In genomic region chr21:41764558-41765392, GRCh38 we compare ENCODE assay signal across 1 cellular context.
A peak's percentile ranks its signal among the peaks of the same experiment; 100 is the strongest.
TF ChIP-seq lines count a peak whose summit lies in the region.

No MANE protein-coding gene starts in this region.

TF ChIP-seq in HepG2, 621 proteins besides CTCF, POLR2A, EP300 and RAD21 (continued from another document and continues in another):
- TF ChIP-seq ZGPAT (CRISPR knock-in tag; IDR thresholded peaks at IDR 0.05) (0 out of 2 replicates have a peak, but pooled peaks have one; percentile 36), EZH2 (conservative IDR thresholded peaks at IDR 0.05; ENCODE audit: low read depth, low read length) (no peak), ZSCAN9 (CRISPR knock-in tag; IDR thresholded peaks at IDR 0.05; ENCODE audit: borderline replicate concordance) (no peak), BCL6 (CRISPR knock-in tag; IDR thresholded peaks at IDR 0.05) (peak; percentile 68), ZNF446 (CRISPR knock-in tag; IDR thresholded peaks at IDR 0.05) (no peak), TCF7L2 (IDR thresholded peaks at IDR 0.05; ENCODE audit: low read depth, low read length) (no peak), NFRKB (IDR thresholded peaks at IDR 0.05) (no peak), BORCS8-MEF2B (CRISPR knock-in tag; IDR thresholded peaks at IDR 0.05) (no peak), ZNF749 (CRISPR knock-in tag; IDR thresholded peaks at IDR 0.05; ENCODE audit: borderline replicate concordance) (no peak), TFE3 (CRISPR knock-in tag; IDR thresholded peaks at IDR 0.05) (peak; percentile 45; the same call in 1 of the 2 replicates), SALL2 (CRISPR knock-in tag; IDR thresholded peaks at IDR 0.05) (no peak), ZNF577 (CRISPR knock-in tag; IDR thresholded peaks at IDR 0.05; ENCODE audit: borderline replicate concordance, low read depth) (no peak), PBX3 (CRISPR knock-in tag; IDR thresholded peaks at IDR 0.05; ENCODE audit: borderline replicate concordance) (no peak), NFATC3 (CRISPR knock-in tag; IDR thresholded peaks at IDR 0.05) (no peak), ARID5B (CRISPR knock-in tag; IDR thresholded peaks at IDR 0.05) (peak; percentile 27; the same call in 1 of the 2 replicates), THAP7 (CRISPR knock-in tag; IDR thresholded peaks at IDR 0.05) (no peak), SMAD9 (CRISPR knock-in tag; IDR thresholded peaks at IDR 0.05) (no peak), ZNF256 (CRISPR knock-in tag; conservative IDR thresholded peaks at IDR 0.05) (no peak), MXD1 (CRISPR knock-in tag; IDR thresholded peaks at IDR 0.05) (no peak), ZNF552 (CRISPR knock-in tag; IDR thresholded peaks at IDR 0.05; ENCODE audit: borderline replicate concordance) (no peak), SRSF9 (IDR thresholded peaks at IDR 0.05; ENCODE audit: borderline replicate concordance, insufficient read depth, low read depth, low read length, poor library complexity, severe bottlenecking) (no peak), ZNF296 (CRISPR knock-in tag; conservative IDR thresholded peaks at IDR 0.05) (no peak), SMAD3 (CRISPR knock-in tag; IDR thresholded peaks at IDR 0.05) (no peak), KMT2A (CRISPR knock-in tag; IDR thresholded peaks at IDR 0.05) (no peak), ZNF816 (CRISPR knock-in tag; IDR thresholded peaks at IDR 0.05; ENCODE audit: borderline replicate concordance) (no peak), TRIM22 (IDR thresholded peaks at IDR 0.05) (no peak), TEAD3 (CRISPR knock-in tag; optimal IDR thresholded peaks at IDR 0.05; ENCODE audit: borderline replicate concordance) (peak; percentile 51), BRF2 (CRISPR knock-in tag; IDR thresholded peaks at IDR 0.05) (no peak), ZNF772 (CRISPR knock-in tag; IDR thresholded peaks at IDR 0.05) (no peak), FOXP4 (CRISPR knock-in tag; IDR thresholded peaks at IDR 0.05) (no peak), PHB2 (IDR thresholded peaks at IDR 0.05; ENCODE audit: partially characterized antibody) (no peak), ZFY (CRISPR knock-in tag; IDR thresholded peaks at IDR 0.05) (peak; percentile 63; the same call in 1 of the 2 replicates), PAXIP1 (CRISPR knock-in tag; conservative IDR thresholded peaks at IDR 0.05) (0 out of 2 replicates have a peak, but pooled peaks have one; percentile 25), HOXA3 (CRISPR knock-in tag; IDR thresholded peaks at IDR 0.05) (peak; percentile 50; the same call in 1 of the 2 replicates), STAG1 (CRISPR knock-in tag; IDR thresholded peaks at IDR 0.05) (peak; percentile 21; the same call in 1 of the 2 replicates), MED1 (CRISPR knock-in tag; IDR thresholded peaks at IDR 0.05) (peak; percentile 68; the same call in 1 of the 2 replicates), KAT2B (IDR thresholded peaks at IDR 0.05; ENCODE audit: borderline replicate concordance, low read depth, low read length) (no peak), HMG20A (CRISPR knock-in tag; IDR thresholded peaks at IDR 0.05; ENCODE audit: borderline replicate concordance) (no peak), PPARG (CRISPR knock-in tag; conservative IDR thresholded peaks at IDR 0.05) (no peak), MATR3 (CRISPR knock-in tag; IDR thresholded peaks at IDR 0.05) (no peak), ZNF550 (CRISPR knock-in tag; IDR thresholded peaks at IDR 0.05; ENCODE audit: borderline replicate concordance) (no peak), POLR2AphosphoS2 (IDR thresholded peaks at IDR 0.05; ENCODE audit: low read depth, low read length) (no peak), ZNF430 (CRISPR knock-in tag; IDR thresholded peaks at IDR 0.05) (no peak), ZNF136 (CRISPR knock-in tag; IDR thresholded peaks at IDR 0.05; ENCODE audit: low read depth) (no peak), ATRX (CRISPR knock-in tag; IDR thresholded peaks at IDR 0.05; ENCODE audit: borderline replicate concordance) (no peak), ZNF598 (CRISPR knock-in tag; IDR thresholded peaks at IDR 0.05; ENCODE audit: borderline replicate concordance) (no peak), HDAC2 (CRISPR knock-in tag; IDR thresholded peaks at IDR 0.05) (no peak), PHF21A (CRISPR knock-in tag; IDR thresholded peaks at IDR 0.05) (no peak), MZF1 (CRISPR knock-in tag; IDR thresholded peaks at IDR 0.05; ENCODE audit: borderline replicate concordance) (no peak), NR3C1 (CRISPR knock-in tag; IDR thresholded peaks at IDR 0.05) (no peak), ZNF75D (CRISPR knock-in tag; IDR thresholded peaks at IDR 0.05; ENCODE audit: borderline replicate concordance) (no peak), ARNT2 (CRISPR knock-in tag; IDR thresholded peaks at IDR 0.05; ENCODE audit: low read depth) (no peak), ZNF567 (CRISPR knock-in tag; IDR thresholded peaks at IDR 0.05; ENCODE audit: borderline replicate concordance) (no peak), ZNF350 (CRISPR knock-in tag; IDR thresholded peaks at IDR 0.05; ENCODE audit: borderline replicate concordance, low read depth) (peak; percentile 4; the same call in 1 of the 2 replicates)
